Comparison of ENCODE assay signal across 10 cellular contexts in the genomic region with DNA sequence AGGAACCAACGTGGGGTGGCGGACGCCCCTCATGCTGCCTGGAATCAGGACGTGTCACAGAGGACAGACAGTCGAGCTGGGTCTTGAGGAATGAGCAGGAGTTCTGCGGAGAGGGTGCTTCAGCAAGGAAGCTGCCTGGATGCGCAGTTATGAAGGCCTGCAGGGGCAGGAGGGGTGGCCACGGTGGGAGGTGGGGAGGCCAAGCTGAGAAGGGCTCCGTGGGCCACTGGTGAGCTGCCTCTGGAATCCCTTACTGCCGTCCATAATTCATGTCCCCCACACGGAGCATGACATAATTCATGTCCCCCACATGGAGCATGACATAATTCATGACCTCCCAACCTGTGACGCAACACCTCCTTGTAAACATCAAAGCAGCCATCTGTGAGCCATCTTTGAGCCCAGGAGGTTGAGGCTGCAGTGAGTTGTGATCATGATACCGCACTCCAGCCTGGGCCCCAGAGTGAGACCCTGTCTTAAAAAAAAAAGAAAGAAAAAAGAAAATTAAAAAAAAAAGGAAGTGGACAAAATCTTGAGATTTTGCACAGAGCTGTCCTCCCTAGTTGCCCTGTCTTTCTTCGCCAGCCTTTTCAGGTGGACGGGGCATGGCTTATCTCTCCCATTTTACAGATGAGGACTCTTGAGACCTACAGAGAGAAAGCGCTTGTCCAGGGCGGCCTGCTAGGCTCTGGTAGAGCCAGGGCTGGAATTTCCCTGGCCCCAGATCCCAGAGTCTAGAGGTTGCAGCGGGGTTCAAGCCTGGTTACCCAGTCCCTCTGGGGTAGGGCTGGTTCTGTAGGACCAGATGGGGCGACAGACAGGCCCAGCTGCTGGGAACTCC. TPM values are rescaled to one million over a fixed set of nuclear protein-coding genes. Genes with fewer than 3 reads are reported as not detected.
DNase-seq lines count a peak whose midpoint lies in the region; ATAC-seq and TF ChIP-seq lines count a peak whose summit lies in the region.
"Had no signal": no experiment of that assay in that cellular context is flagged by ENCODE, and none has a peak within 500 bp of the region (broad histone marks: within the 10 kb centered on the region; RNA-seq: fewer than 3 reads in every experiment).

No MANE protein-coding gene starts in this region.

- no peaks in the 10 kb centered on the region for H3K9me3 Mint-ChIP-seq in activated CD4-positive, alpha-beta T cell treated with anti-CD3 and anti-CD28 coated beads, Interleukin-2, amount 10 ng/mL, durations not matched to agents 7 days and 5 days

- no peaks in the 10 kb centered on the region for H3K4me1 Mint-ChIP-seq in activated CD4-positive, alpha-beta T cell treated with anti-CD3 and anti-CD28 coated beads, Interleukin-2, amount 10 ng/mL, durations not matched to agents 7 days and 5 days

- DNase-seq in H4 (ENCODE audit: low spot score) = peak; percentile 42
- DNase-seq in OCI-M1 (lab: John Stamatoyannopoulos, UW) = peak; percentile 40
- peak; percentile 79 for DNase-seq in fibroblast of pulmonary artery (ENCODE audit: low read depth)
- no peak for DNase-seq in spleen
- no peak for DNase-seq in activated CD4-positive, alpha-beta T cell treated with anti-CD3 and anti-CD28 coated beads, Interleukin-2, amount 10 ng/mL, durations not matched to agents 7 days and 5 days
- no peak for DNase-seq in COLO668 (lab: John Stamatoyannopoulos, UW; ENCODE audit: unreplicated experiment)
- DNase-seq: Peyer's patch had no signal

- TF ChIP-seq CTCF in fibroblast of pulmonary artery (IDR thresholded peaks at IDR 0.05; ENCODE audit: low read length, missing control alignments) = no peak
- no peak for TF ChIP-seq CTCF in spleen (IDR thresholded peaks at IDR 0.05 in 8 of 11, conservative IDR thresholded peaks at IDR 0.05 in 3 of 11)

- intact Hi-C loops in spleen (cut with DNase I; ENCODE audit: low total_unique reads) = no loop called here

- no peaks in the 10 kb centered on the region for H3K27me3 Mint-ChIP-seq in activated CD4-positive, alpha-beta T cell treated with anti-CD3 and anti-CD28 coated beads, Interleukin-2, amount 10 ng/mL, durations not matched to agents 7 days and 5 days

- WGBS in spleen, 5 donors = 78 to 91% (median 81%) methylated on average over 18 to 19 of the region's 19 CpGs

- ATAC-seq in GM21381 (IDR thresholded peaks at IDR 0.05; ENCODE audit: unreplicated experiment) (no peak), HG03521 (IDR thresholded peaks at IDR 0.05; ENCODE audit: unreplicated experiment) (no peak)

- H3K27me3 ChIP-seq in spleen (replicated peaks in 1 of 7) = no peaks in the 10 kb centered on the region
- H3K27me3 ChIP-seq: Peyer's patch had no signal

- no peak overlapping the region for H3K4me3 ChIP-seq in fibroblast of pulmonary artery (replicated peaks; ENCODE audit: low read depth, low read length)
- H3K4me3 ChIP-seq in spleen = no peak overlapping the region
- H3K4me3 ChIP-seq: Peyer's patch had no signal

- H3K4me3 Mint-ChIP-seq in activated CD4-positive, alpha-beta T cell treated with anti-CD3 and anti-CD28 coated beads, Interleukin-2, amount 10 ng/mL, durations not matched to agents 7 days and 5 days = no peak overlapping the region
- H3K4me3 Mint-ChIP-seq: endodermal cell had no signal

- H3K27ac Mint-ChIP-seq in activated CD4-positive, alpha-beta T cell treated with anti-CD3 and anti-CD28 coated beads, Interleukin-2, amount 10 ng/mL, durations not matched to agents 7 days and 5 days = no peak overlapping the region

- CTCF ChIA-PET in activated CD4-positive, alpha-beta T cell treated with anti-CD3 and anti-CD28 coated beads, Interleukin-2, amount 10 ng/mL, durations not matched to agents 7 days and 5 days (lab: Charles Lee) = interaction anchor here (0.6 kb wide), 1 partner anchor 72 kb away, joined by 3 read pairs; no protein-coding TSS in a partner anchor

- no peaks in the 10 kb centered on the region for H3K36me3 Mint-ChIP-seq in activated CD4-positive, alpha-beta T cell treated with anti-CD3 and anti-CD28 coated beads, Interleukin-2, amount 10 ng/mL, durations not matched to agents 7 days and 5 days (ENCODE audit: low read depth)

- H3K36me3 ChIP-seq in spleen = no peaks in the 10 kb centered on the region
- H3K36me3 ChIP-seq: Peyer's patch had no signal

- no peak for TF ChIP-seq POLR2A in spleen (IDR thresholded peaks at IDR 0.05)

- H3K4me1 ChIP-seq in spleen = peaks cover 0 to 27% (median 11%) of the 10 kb centered on the region in 6 donors

- peak overlapping the region in 7 of 8 donors; percentile 49 to 72 (median 65) for H3K27ac ChIP-seq in spleen

- POLR2A ChIA-PET in activated CD4-positive, alpha-beta T cell treated with anti-CD3 and anti-CD28 coated beads, Interleukin-2, amount 10 ng/mL, durations not matched to agents 7 days and 5 days (lab: Charles Lee) = interaction anchor here (0.6 kb wide), 1 partner anchor 56 kb away, joined by 3 read pairs; no protein-coding TSS in a partner anchor

- no peaks in the 10 kb centered on the region for H3K9me3 ChIP-seq in spleen
- H3K9me3 ChIP-seq: Peyer's patch had no signal

RNA-seq across cellular contexts. Expression of gene PICK1, which starts 24.3 kb away (rescaled TPM):
- total RNA-seq in H4 (2014; rRNA removed; shearing (Covaris generic)) = 15.8 and 21.7 TPM in 2 replicates
- 10 to 100 TPM; 14.9 to 34.2 (median 31.9) TPM for total RNA-seq in spleen
- polyA plus RNA-seq in spleen = 10 to 100 TPM; 16.4 to 29.3 (median 20.3) TPM
- total RNA-seq in activated CD4-positive, alpha-beta T cell treated with anti-CD3 and anti-CD28 coated beads, Interleukin-2, amount 10 ng/mL, durations not matched to agents 7 days and 5 days = 10 to 100 TPM; 15.2 to 15.4 TPM

RNA-seq across cellular contexts. Expression of gene SOX10, which starts 48.5 kb away (rescaled TPM):
- not detected in 2 replicates for total RNA-seq in H4 (2014; rRNA removed; shearing (Covaris generic))
- under 1 TPM in 3 of 7 donors, not detected in 4; 0.13 to 0.25 (median 0.23) TPM for total RNA-seq in spleen
- 1 to 10 TPM in 1 of 3 donors, under 1 TPM in 2; 0.09 to 1.8 (median 0.20) TPM for polyA plus RNA-seq in spleen
- not detected for total RNA-seq in activated CD4-positive, alpha-beta T cell treated with anti-CD3 and anti-CD28 coated beads, Interleukin-2, amount 10 ng/mL, durations not matched to agents 7 days and 5 days

RNA-seq across cellular contexts. Expression of gene SLC16A8, which starts 51.1 kb away (rescaled TPM):
- total RNA-seq in H4 (2014; rRNA removed; shearing (Covaris generic)) = not detected in 2 replicates
- total RNA-seq in spleen = under 1 TPM in 3 of 7 donors, not detected in 4; 0.30 to 0.77 (median 0.60) TPM
- 1 to 10 TPM in 1 of 3 donors, under 1 TPM in 2; 0.22 to 1.2 (median 0.97) TPM for polyA plus RNA-seq in spleen
- not detected for total RNA-seq in activated CD4-positive, alpha-beta T cell treated with anti-CD3 and anti-CD28 coated beads, Interleukin-2, amount 10 ng/mL, durations not matched to agents 7 days and 5 days
- total RNA-seq: Peyer's patch had no signal

Comparison
In these comparisons a context has a peak if more than half of its experiments do, and no peak if none do; other contexts are left out.
1. DNase-seq: peak in H4 (single experiment), OCI-M1 (single experiment) and fibroblast of pulmonary artery (single experiment); none in spleen (single experiment), activated CD4-positive, alpha-beta T cell treated with anti-CD3 and anti-CD28 coated beads, Interleukin-2, amount 10 ng/mL, durations not matched to agents 7 days and 5 days (single experiment) and COLO668 (single experiment).